In the genomic region with DNA sequence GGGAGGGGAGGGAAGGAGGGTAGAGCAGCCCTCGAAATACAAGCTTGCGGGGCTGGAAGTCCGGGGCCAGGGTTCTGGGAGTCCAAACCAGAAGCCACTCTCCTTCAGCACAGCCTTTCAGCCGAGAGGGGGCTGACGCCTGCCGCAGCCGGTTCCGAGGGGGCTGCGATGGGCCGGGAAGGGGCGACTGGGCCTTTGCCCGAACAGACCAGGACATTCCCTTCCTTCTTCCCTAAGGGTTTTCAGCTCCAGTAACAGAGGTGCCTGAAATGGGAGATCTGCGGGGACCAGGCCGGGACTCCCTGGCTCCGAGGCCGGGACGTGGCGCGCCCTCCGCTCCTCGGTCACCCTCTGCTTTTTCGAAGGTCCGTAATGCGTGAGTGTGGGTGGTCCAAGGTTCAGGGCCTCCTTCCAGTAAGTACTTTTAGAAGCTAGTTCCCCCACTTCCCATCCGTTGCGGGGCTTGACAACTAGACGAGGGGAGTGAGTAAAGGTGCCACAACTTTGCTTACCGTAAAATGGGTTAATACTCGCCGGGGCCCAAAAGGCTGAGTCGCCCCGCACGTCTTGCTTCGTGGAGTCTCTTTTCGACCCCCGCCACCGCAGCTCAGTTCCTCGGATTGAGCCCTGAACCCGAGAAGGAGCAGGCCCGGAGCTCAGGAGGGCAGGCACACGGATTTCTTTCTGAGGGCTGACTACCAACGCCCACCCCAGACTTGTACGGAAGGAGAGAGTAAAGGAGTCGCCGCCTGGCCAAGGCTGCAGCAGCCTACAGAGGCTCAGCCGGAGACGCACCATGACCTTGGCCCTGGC, we compare ENCODE assay signal across 12 cellular contexts. TPM values are rescaled to one million over a fixed set of nuclear protein-coding genes. Genes with fewer than 3 reads are reported as not detected.
A peak's percentile ranks its signal among the peaks of the same experiment; 100 is the strongest.
DNase-seq lines count a peak whose midpoint lies in the region; ATAC-seq and TF ChIP-seq lines count a peak whose summit lies in the region.
"Had no signal": no experiment of that assay in that cellular context is flagged by ENCODE, and none has a peak within 500 bp of the region (broad histone marks: within the 10 kb centered on the region; RNA-seq: fewer than 3 reads in every experiment).

No MANE protein-coding gene starts in this region.

- H3K9ac ChIP-seq in neural progenitor cell = no peak overlapping the region

- no peaks in the 10 kb centered on the region for H3K9me3 ChIP-seq in neural progenitor cell (ENCODE audit: low read depth)
- H3K9me3 ChIP-seq: adrenal gland, neutrophil, SJCRH30 had no signal

- peaks cover 100% of the 10 kb centered on the region for H3K27me3 ChIP-seq in neural progenitor cell
- H3K27me3 ChIP-seq: SJCRH30 had no signal

- peaks cover 76 to 85% of the 10 kb centered on the region in 2 donors for H3K27me3 Mint-ChIP-seq in effector memory CD8-positive, alpha-beta T cell
- H3K27me3 Mint-ChIP-seq in neural progenitor cell (ENCODE audit: insufficient read depth, low read depth) = peaks cover 82% of the 10 kb centered on the region

- peak overlapping the region; percentile 64 for H3K4me2 ChIP-seq in neural progenitor cell

- TF ChIP-seq CTCF in LNCaP clone FGC (IDR thresholded peaks at IDR 0.05; ENCODE audit: control insufficient read depth, extremely low read depth, insufficient read depth) (no peak), neural progenitor cell (IDR thresholded peaks at IDR 0.05) (no peak)

- ATAC-seq in effector memory CD8-positive, alpha-beta T cell (replicated peaks) = peak; percentile 34
- no peak for ATAC-seq in GM21529 (IDR thresholded peaks at IDR 0.05; ENCODE audit: unreplicated experiment)

- H3K27ac Mint-ChIP-seq in effector memory CD8-positive, alpha-beta T cell = no peak overlapping the region
- H3K27ac Mint-ChIP-seq in neural progenitor cell = no peak overlapping the region

- peak overlapping the region; percentile 15; the same call in 1 of the 2 replicates for H3K4me3 ChIP-seq in LNCaP clone FGC (ENCODE audit: low read depth, low read length)
- H3K4me3 ChIP-seq in neural progenitor cell = peak overlapping the region; percentile 27
- H3K4me3 ChIP-seq: SJCRH30 had no signal

- peaks cover 74% of the 10 kb centered on the region for H4K20me1 ChIP-seq in neural progenitor cell (ENCODE audit: low read depth)

- H3K4me1 Mint-ChIP-seq in effector memory CD8-positive, alpha-beta T cell (ENCODE audit: low read depth in 2 of 2) = peaks cover 37% of the 10 kb centered on the region in 2 donors
- peaks cover 44% of the 10 kb centered on the region for H3K4me1 Mint-ChIP-seq in neural progenitor cell

- H3K9me3 Mint-ChIP-seq in effector memory CD8-positive, alpha-beta T cell = no peaks in the 10 kb centered on the region
- H3K9me3 Mint-ChIP-seq in neural progenitor cell = no peaks in the 10 kb centered on the region

- H3K36me3 Mint-ChIP-seq in effector memory CD8-positive, alpha-beta T cell (ENCODE audit: insufficient read depth) = peaks cover 23% of the 10 kb centered on the region
- no peaks in the 10 kb centered on the region for H3K36me3 Mint-ChIP-seq in neural progenitor cell

- H2AFZ ChIP-seq in neural progenitor cell (replicated peaks) = no peak overlapping the region

- no peak overlapping the region for H3K27ac ChIP-seq in neural progenitor cell
- H3K27ac ChIP-seq: adrenal gland, neutrophil, SJCRH30 had no signal

- no peaks in the 10 kb centered on the region for H3K79me2 ChIP-seq in neural progenitor cell (ENCODE audit: low read depth)

- peak overlapping the region; percentile 54 to 64 for H3K4me3 Mint-ChIP-seq in effector memory CD8-positive, alpha-beta T cell
- H3K4me3 Mint-ChIP-seq in neural progenitor cell = peak overlapping the region; percentile 84

- H3K4me1 ChIP-seq in neural progenitor cell = peaks cover 38% of the 10 kb centered on the region
- H3K4me1 ChIP-seq: SJCRH30 had no signal

- peaks cover 45% of the 10 kb centered on the region for H3F3A ChIP-seq in neural progenitor cell (ENCODE audit: low read depth)

- H3K36me3 ChIP-seq in neural progenitor cell = no peaks in the 10 kb centered on the region
- H3K36me3 ChIP-seq: adrenal gland, neutrophil, SJCRH30 had no signal

- DNase-seq in D341Med (ENCODE audit: low spot score) = peak; percentile 47
- no peak for DNase-seq in LNCaP clone FGC (ENCODE audit: low read depth)
- no peak for DNase-seq in effector memory CD8-positive, alpha-beta T cell
- DNase-seq in neural progenitor cell (ENCODE audit: low spot score) = peak; percentile 48
- DNase-seq in NCI-H146 treated with DMSO at 0.1 percent for 48 hours (lab: John Stamatoyannopoulos, UW; ENCODE audit: unreplicated experiment) = no peak
- no peak for DNase-seq in dermis blood vessel endothelial cell
- DNase-seq in NCI-H69 (lab: John Stamatoyannopoulos, UW) = no peak
- DNase-seq: adrenal gland, NCI-H1436 treated with DMSO at 0.1 percent for 48 hours, SJCRH30 had no signal

RNA-seq across cellular contexts. Expression of a gene that starts 2.9 kb away (rescaled TPM):
- total RNA-seq in neural progenitor cell (ENCODE audit: low replicate concordance) = not detected in 2 replicates
- not detected in 2 replicates for total RNA-seq in dermis blood vessel endothelial cell
- total RNA-seq: adrenal gland, SJCRH30 had no signal

Comparison
In these comparisons a context has a peak if more than half of its experiments do, and no peak if none do; other contexts are left out.
1. DNase-seq: peak in D341Med (single experiment) and neural progenitor cell (single experiment); none in LNCaP clone FGC (single experiment), effector memory CD8-positive, alpha-beta T cell (0 of 3), NCI-H146 treated with DMSO at 0.1 percent for 48 hours (single experiment), dermis blood vessel endothelial cell (single experiment) and NCI-H69 (single experiment).